In genomic region chr6:112434896-112435295, GRCh38 we compare ENCODE assay signal across 22 cellular contexts.
"Had no signal": no experiment of that assay in that cellular context is flagged by ENCODE, and none has a peak within 500 bp of the region (broad histone marks: within the 10 kb centered on the region; RNA-seq: fewer than 3 reads in every experiment).

No MANE protein-coding gene starts in this region.

- H3K4me1 ChIP-seq: esophagus squamous epithelium, lower lobe of right lung, psoas muscle, transverse colon, vagina had no signal

- H3K4me3 ChIP-seq: esophagus squamous epithelium, lower lobe of right lung, mucosa of descending colon, psoas muscle, transverse colon, vagina had no signal

- H3K27ac ChIP-seq: esophagus squamous epithelium, lower lobe of right lung, psoas muscle, transverse colon, vagina had no signal

- H3K9me3 ChIP-seq: esophagus squamous epithelium, lower lobe of right lung, mucosa of descending colon, psoas muscle, transverse colon, vagina had no signal

- ATAC-seq: effector memory CD8-positive, alpha-beta T cell; left colon; left ventricle myocardium superior; lower lobe of right lung; mucosa of descending colon; natural killer cell treated with Interleukin-12 subunit alpha and Interleukin-12 subunit beta and Interleukin-15 and Interleukin-18, amount 100 ng/mL, for 72 hours; psoas muscle; stimulated activated naive B cell treated with anti-CD40 and anti-IgM and Interleukin-4, amounts not matched to agents 10 μg/mL and 1 μg/mL and 100 μg/mL, for 72 hours had no signal

- H3K36me3 ChIP-seq: esophagus squamous epithelium, lower lobe of right lung, transverse colon, vagina had no signal

- H3K27me3 ChIP-seq: esophagus squamous epithelium, transverse colon, vagina had no signal

- DNase-seq: cortex of kidney; effector memory CD8-positive, alpha-beta T cell; erythroblast; esophagus squamous epithelium; hypothalamus; immature natural killer cell; islet precursor cell; kidney glomerular epithelial cell; left colon; left ventricle myocardium superior; lower lobe of right lung; mucosa of descending colon; naive B cell; posterior cingulate gyrus; psoas muscle; small intestine; stimulated activated CD4-positive, alpha-beta T cell treated with anti-CD3 and anti-CD28 coated beads, Interleukin-15, amount 100 ng/mL, for 24 hours; stimulated activated CD4-positive, alpha-beta T cell treated with anti-CD3 and anti-CD28 coated beads, Interleukin-2, amount 100 ng/mL, for 48 hours; stimulated activated naive B cell treated with anti-CD40 and anti-IgM and Interleukin-4, amounts not matched to agents 10 μg/mL and 1 μg/mL and 100 μg/mL, for 72 hours; transverse colon had no signal
